In the genomic region with DNA sequence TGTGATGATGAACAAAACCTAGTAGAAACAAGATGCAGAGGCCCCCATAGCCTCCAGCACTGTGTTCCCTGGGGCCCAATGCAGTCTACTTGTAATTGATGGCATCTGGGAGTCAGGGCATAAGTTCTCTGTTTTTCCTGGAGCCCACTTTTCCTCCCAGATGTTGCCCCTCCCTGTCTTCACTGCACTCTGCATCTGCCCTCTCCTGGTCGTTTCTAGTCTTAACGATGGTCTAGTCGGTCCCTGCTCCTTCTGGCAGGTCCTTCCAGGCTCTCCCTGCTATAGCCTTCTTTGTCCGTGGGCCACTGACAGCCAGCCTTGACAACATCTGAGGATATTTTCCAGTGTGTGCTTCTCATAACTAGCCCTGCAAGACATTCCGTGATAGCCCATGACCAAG, we compare ENCODE assay signal across 1 cellular context.
TF ChIP-seq lines count a peak whose summit lies in the region.

No MANE protein-coding gene starts in this region.

TF ChIP-seq in H1, 55 proteins besides CTCF, POLR2A, EP300 and RAD21:
- TF ChIP-seq CREB1 (IDR thresholded peaks at IDR 0.05) (no peak), E2F6 (IDR thresholded peaks at IDR 0.05) (no peak), CEBPB (IDR thresholded peaks at IDR 0.05; ENCODE audit: low read depth, low read length) (no peak), KDM4A (IDR thresholded peaks at IDR 0.05; ENCODE audit: low read depth, low read length, severe bottlenecking) (no peak), POU5F1 (IDR thresholded peaks at IDR 0.05; ENCODE audit: low read depth, low read length) (no peak), JUND (IDR thresholded peaks at IDR 0.05; ENCODE audit: low read length) (no peak), KDM5A (IDR thresholded peaks at IDR 0.05; ENCODE audit: low read length) (no peak), GABPA (IDR thresholded peaks at IDR 0.05; ENCODE audit: borderline replicate concordance, insufficient read depth, low read length) (no peak), SUZ12 (IDR thresholded peaks at IDR 0.05; ENCODE audit: low read length) (no peak), TCF12 (IDR thresholded peaks at IDR 0.05; ENCODE audit: low read depth, low read length) (no peak), YY1 (IDR thresholded peaks at IDR 0.05; ENCODE audit: low read depth, low read length) (no peak), SP2 (IDR thresholded peaks at IDR 0.05; ENCODE audit: low read length) (no peak), HDAC2 (IDR thresholded peaks at IDR 0.05; ENCODE audit: borderline replicate concordance in 1 of 2, low read depth in 2 of 2, low read length in 2 of 2) (no peak)
- TF ChIP-seq, protein P1, sequence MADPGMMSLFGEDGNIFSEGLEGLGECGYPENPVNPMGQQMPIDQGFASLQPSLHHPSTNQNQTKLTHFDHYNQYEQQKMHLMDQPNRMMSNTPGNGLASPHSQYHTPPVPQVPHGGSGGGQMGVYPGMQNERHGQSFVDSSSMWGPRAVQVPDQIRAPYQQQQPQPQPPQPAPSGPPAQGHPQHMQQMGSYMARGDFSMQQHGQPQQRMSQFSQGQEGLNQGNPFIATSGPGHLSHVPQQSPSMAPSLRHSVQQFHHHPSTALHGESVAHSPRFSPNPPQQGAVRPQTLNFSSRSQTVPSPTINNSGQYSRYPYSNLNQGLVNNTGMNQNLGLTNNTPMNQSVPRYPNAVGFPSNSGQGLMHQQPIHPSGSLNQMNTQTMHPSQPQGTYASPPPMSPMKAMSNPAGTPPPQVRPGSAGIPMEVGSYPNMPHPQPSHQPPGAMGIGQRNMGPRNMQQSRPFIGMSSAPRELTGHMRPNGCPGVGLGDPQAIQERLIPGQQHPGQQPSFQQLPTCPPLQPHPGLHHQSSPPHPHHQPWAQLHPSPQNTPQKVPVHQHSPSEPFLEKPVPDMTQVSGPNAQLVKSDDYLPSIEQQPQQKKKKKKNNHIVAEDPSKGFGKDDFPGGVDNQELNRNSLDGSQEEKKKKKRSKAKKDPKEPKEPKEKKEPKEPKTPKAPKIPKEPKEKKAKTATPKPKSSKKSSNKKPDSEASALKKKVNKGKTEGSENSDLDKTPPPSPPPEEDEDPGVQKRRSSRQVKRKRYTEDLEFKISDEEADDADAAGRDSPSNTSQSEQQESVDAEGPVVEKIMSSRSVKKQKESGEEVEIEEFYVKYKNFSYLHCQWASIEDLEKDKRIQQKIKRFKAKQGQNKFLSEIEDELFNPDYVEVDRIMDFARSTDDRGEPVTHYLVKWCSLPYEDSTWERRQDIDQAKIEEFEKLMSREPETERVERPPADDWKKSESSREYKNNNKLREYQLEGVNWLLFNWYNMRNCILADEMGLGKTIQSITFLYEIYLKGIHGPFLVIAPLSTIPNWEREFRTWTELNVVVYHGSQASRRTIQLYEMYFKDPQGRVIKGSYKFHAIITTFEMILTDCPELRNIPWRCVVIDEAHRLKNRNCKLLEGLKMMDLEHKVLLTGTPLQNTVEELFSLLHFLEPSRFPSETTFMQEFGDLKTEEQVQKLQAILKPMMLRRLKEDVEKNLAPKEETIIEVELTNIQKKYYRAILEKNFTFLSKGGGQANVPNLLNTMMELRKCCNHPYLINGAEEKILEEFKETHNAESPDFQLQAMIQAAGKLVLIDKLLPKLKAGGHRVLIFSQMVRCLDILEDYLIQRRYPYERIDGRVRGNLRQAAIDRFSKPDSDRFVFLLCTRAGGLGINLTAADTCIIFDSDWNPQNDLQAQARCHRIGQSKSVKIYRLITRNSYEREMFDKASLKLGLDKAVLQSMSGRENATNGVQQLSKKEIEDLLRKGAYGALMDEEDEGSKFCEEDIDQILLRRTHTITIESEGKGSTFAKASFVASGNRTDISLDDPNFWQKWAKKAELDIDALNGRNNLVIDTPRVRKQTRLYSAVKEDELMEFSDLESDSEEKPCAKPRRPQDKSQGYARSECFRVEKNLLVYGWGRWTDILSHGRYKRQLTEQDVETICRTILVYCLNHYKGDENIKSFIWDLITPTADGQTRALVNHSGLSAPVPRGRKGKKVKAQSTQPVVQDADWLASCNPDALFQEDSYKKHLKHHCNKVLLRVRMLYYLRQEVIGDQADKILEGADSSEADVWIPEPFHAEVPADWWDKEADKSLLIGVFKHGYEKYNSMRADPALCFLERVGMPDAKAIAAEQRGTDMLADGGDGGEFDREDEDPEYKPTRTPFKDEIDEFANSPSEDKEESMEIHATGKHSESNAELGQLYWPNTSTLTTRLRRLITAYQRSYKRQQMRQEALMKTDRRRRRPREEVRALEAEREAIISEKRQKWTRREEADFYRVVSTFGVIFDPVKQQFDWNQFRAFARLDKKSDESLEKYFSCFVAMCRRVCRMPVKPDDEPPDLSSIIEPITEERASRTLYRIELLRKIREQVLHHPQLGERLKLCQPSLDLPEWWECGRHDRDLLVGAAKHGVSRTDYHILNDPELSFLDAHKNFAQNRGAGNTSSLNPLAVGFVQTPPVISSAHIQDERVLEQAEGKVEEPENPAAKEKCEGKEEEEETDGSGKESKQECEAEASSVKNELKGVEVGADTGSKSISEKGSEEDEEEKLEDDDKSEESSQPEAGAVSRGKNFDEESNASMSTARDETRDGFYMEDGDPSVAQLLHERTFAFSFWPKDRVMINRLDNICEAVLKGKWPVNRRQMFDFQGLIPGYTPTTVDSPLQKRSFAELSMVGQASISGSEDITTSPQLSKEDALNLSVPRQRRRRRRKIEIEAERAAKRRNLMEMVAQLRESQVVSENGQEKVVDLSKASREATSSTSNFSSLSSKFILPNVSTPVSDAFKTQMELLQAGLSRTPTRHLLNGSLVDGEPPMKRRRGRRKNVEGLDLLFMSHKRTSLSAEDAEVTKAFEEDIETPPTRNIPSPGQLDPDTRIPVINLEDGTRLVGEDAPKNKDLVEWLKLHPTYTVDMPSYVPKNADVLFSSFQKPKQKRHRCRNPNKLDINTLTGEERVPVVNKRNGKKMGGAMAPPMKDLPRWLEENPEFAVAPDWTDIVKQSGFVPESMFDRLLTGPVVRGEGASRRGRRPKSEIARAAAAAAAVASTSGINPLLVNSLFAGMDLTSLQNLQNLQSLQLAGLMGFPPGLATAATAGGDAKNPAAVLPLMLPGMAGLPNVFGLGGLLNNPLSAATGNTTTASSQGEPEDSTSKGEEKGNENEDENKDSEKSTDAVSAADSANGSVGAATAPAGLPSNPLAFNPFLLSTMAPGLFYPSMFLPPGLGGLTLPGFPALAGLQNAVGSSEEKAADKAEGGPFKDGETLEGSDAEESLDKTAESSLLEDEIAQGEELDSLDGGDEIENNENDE (IDR thresholded peaks at IDR 0.05; ENCODE audit: insufficient replicate concordance, low read length) = no peak
